ENCODE assay signal across 10 cellular contexts in the genomic region with DNA sequence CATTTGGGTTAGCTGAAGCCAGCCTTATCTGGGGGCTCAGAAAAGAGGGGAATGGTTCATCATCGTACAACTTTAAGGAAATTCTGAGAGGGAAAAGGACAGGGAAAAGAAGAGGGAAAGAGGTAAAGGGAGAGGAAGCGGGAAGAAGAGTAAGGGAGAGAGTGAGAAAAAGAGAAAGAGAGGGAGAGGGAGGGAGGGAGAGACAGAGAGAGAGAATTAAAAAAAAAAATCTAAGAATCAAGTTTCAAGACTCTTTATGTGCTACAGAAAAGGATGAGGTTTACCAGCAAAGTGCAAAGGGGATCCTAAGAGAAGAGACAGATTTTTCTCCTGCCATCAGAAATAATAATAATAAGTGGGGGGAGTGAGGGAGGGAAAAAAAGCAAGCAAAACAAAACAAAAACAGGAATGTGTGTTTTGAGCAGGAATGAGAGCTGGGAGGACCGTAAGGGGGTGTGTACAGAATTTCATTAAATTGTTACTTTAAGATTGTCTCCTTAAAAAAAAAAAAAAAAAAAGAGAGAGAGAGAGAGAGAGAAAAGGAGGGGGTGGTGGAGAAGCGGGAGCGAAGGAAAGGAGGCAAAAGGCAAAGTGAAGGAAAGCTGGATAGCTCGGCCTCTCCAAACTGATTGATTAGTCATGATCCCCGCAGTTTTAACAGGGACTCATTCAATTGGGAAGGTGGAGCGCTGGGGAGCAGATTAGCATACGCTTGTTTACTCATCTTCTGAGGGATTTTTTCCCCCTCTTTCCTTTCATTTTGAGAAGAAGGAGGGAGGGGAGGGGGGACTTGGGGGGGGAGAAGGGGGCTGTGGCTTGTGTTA. TPM values are rescaled to one million over a fixed set of nuclear protein-coding genes. Genes with fewer than 3 reads are reported as not detected.
DNase-seq lines count a peak whose midpoint lies in the region; ATAC-seq and FAIRE-seq lines count a peak whose summit lies in the region.
"Had no signal": no experiment of that assay in that cellular context is flagged by ENCODE, and none has a peak within 500 bp of the region (broad histone marks: within the 10 kb centered on the region; RNA-seq: fewer than 3 reads in every experiment).

No MANE protein-coding gene starts in this region.

- intact Hi-C loops in naive thymus-derived CD4-positive, alpha-beta T cell (cut with micrococcal nuclease), result no loop called here

- no peaks in the 10 kb centered on the region for H3K36me3 ChIP-seq in naive thymus-derived CD4-positive, alpha-beta T cell (ENCODE audit: control insufficient read depth in 2 of 3, insufficient read depth in 3 of 3, low read length in 3 of 3)

- H3K4me1 ChIP-seq in naive thymus-derived CD4-positive, alpha-beta T cell (ENCODE audit: control insufficient read depth in 2 of 2, insufficient read depth in 2 of 2, low read length in 2 of 2), result no peaks in the 10 kb centered on the region

- H3K27ac Mint-ChIP-seq in naive thymus-derived CD4-positive, alpha-beta T cell, result no peak overlapping the region

- peaks cover 0 to 20% (median 2%) of the 10 kb centered on the region in 11 donors for H3K9me3 Mint-ChIP-seq in naive thymus-derived CD4-positive, alpha-beta T cell

- ATAC-seq in naive thymus-derived CD4-positive, alpha-beta T cell, result no peak
- ATAC-seq in HG03139 (IDR thresholded peaks at IDR 0.05; ENCODE audit: unreplicated experiment), result no peak

- H3K27me3 ChIP-seq in naive thymus-derived CD4-positive, alpha-beta T cell (ENCODE audit: control insufficient read depth in 2 of 2, insufficient read depth in 2 of 2, low read length in 2 of 2), result no peaks in the 10 kb centered on the region

- no peak for FAIRE-seq in GM19239 (lab: Jason Lieb, UNC)

- DNase-seq in AG08395 (ENCODE audit: low spot score) (peak; percentile 52), NCI-H1417 (lab: John Stamatoyannopoulos, UW) (peak in 2 of 3 experiments; percentile 21 to 48), epidermal melanocyte (ENCODE audit: insufficient read length, low spot score) (peak; percentile 57), Kasumi-1 (lab: John Stamatoyannopoulos, UW) (no peak), T-helper 2 cell (no peak), GM19239 (ENCODE audit: insufficient read length, low spot score) (no peak)
- no peak for DNase-seq in naive thymus-derived CD4-positive, alpha-beta T cell
- DNase-seq: activated CD4-positive, alpha-beta T cell treated with anti-CD3 and anti-CD28 coated beads for 1 hour; GF-D8 had no signal

- H3K9me3 ChIP-seq in naive thymus-derived CD4-positive, alpha-beta T cell (ENCODE audit: control insufficient read depth in 2 of 3, low read length in 3 of 3), result no peaks in the 10 kb centered on the region

- H3K4me1 Mint-ChIP-seq in naive thymus-derived CD4-positive, alpha-beta T cell, result peaks cover 0 to 19% (median 5%) of the 10 kb centered on the region in 7 donors

- no peak overlapping the region for H3K4me3 ChIP-seq in naive thymus-derived CD4-positive, alpha-beta T cell (ENCODE audit: low read length)

- H3K27me3 Mint-ChIP-seq in naive thymus-derived CD4-positive, alpha-beta T cell, result peaks cover 72 to 86% (median 79%) of the 10 kb centered on the region in 5 donors

- POLR2A ChIA-PET in naive thymus-derived CD4-positive, alpha-beta T cell (lab: Charles Lee), result no interaction called here

- CTCF ChIA-PET in naive thymus-derived CD4-positive, alpha-beta T cell (lab: Charles Lee), result no interaction called here

- H3K36me3 Mint-ChIP-seq in naive thymus-derived CD4-positive, alpha-beta T cell, result peaks cover 0 to 5% (median 0%) of the 10 kb centered on the region in 5 donors

- peak overlapping the region in 6 of 10 donors; percentile 33 to 62 (median 50) for H3K4me3 Mint-ChIP-seq in naive thymus-derived CD4-positive, alpha-beta T cell

- H3K27ac ChIP-seq in naive thymus-derived CD4-positive, alpha-beta T cell (ENCODE audit: low read depth, low read length), result no peak overlapping the region

RNA-seq across cellular contexts. Expression of gene PAPPA, which starts 0.4 kb away (rescaled TPM):
- total RNA-seq in naive thymus-derived CD4-positive, alpha-beta T cell, result under 1 TPM in 2 of 5 experiments, not detected in 3; 0.48 to 0.64 TPM
- polyA plus RNA-seq in naive thymus-derived CD4-positive, alpha-beta T cell, result under 1 TPM in 1 of 2 donors, not detected in 1; 0.07 TPM

Comparison
In these comparisons a context has a peak if more than half of its experiments do, and no peak if none do; other contexts are left out.
1. DNase-seq: peak in AG08395 (single experiment), NCI-H1417 (2 of 3) and epidermal melanocyte (single experiment); none in naive thymus-derived CD4-positive, alpha-beta T cell (0 of 9), Kasumi-1 (0 of 2), T-helper 2 cell (0 of 5) and GM19239 (single experiment).